ENCODE assay signal across 33 cellular contexts in the genomic region with DNA sequence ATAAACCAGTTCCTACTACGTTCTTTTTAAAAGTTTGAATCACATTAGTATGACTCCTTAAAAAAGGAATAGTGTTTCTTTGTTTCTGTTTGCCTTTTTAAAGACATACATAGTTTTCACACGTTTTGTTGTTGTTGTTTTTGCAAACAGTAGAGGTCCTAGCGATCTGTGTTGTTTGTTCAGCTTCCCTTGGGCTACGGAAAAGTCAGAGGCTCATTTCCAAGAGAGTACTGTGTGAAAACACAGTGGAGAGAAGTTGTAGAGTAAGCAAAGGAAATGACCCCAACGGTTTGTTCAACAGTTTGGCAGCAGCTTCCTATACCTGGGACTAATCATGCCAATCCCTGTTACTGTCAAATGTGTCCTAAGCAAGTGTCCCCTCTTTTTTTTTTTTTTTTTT.
"Had no signal": no experiment of that assay in that cellular context is flagged by ENCODE, and none has a peak within 500 bp of the region (broad histone marks: within the 10 kb centered on the region; RNA-seq: fewer than 3 reads in every experiment).

No MANE protein-coding gene starts in this region.

- H3K9me3 ChIP-seq: MG63, SJCRH30 had no signal

- DNase-seq: activated CD4-positive, alpha-beta T cell treated with anti-CD3 and anti-CD28 coated beads, Interleukin-2, amount 10 ng/mL, durations not matched to agents 24 days and 14 days; activated CD4-positive, alpha-beta T cell treated with anti-CD3 and anti-CD28 coated beads, Interleukin-2, amount 50 U/mL, for 4 hours; activated CD8-positive, alpha-beta T cell treated with anti-CD3 and anti-CD28 coated beads for 36 hours; activated effector memory CD4-positive, alpha-beta T cell treated with anti-CD3 and anti-CD28 coated beads, Interleukin-2, amount 50 U/mL, for 16 hours; activated naive CD4-positive, alpha-beta T cell; activated naive CD4-positive, alpha-beta T cell treated with anti-CD3 and anti-CD28 coated beads, Interleukin-2, amount 50 U/mL, for 16 hours; activated naive CD8-positive, alpha-beta T cell treated with anti-CD3 and anti-CD28 coated beads for 36 hours; activated T-cell treated with anti-CD3 and anti-CD28 coated beads, Interleukin-2, amount 50 U/mL, for 1 hour; activated T-cell treated with anti-CD3 and anti-CD28 coated beads, Interleukin-2, amount 50 U/mL, for 72 hours; amniotic stem cell; aorta; brain microvascular endothelial cell; Karpas-422; MG63; NCI-H1048; NCI-H1105 treated with DMSO at 0.1 percent for 48 hours; NCI-H1436; NCI-H1694; NCI-H1930; NCI-H2081 treated with DMSO at 0.1 percent for 48 hours; NCI-H226; NCI-H446 treated with DMSO at 0.1 percent for 48 hours; NCI-H524; NCI-H69; SHP77; SJCRH30; T1000; WERI-Rb-1 had no signal

- H3K4me1 ChIP-seq: SJCRH30 had no signal

- H3K27me3 ChIP-seq: brain microvascular endothelial cell, cardiac muscle cell, MG63, SJCRH30 had no signal

- H3K4me3 ChIP-seq: cardiac muscle cell, K562, MG63, SJCRH30, SK-N-MC had no signal

- ATAC-seq: activated CD8-positive, alpha-beta T cell treated with anti-CD3 and anti-CD28 coated beads for 36 hours; activated T-cell treated with anti-CD3 and anti-CD28 coated beads, Interleukin-2, amount 50 U/mL, for 72 hours; activated T-helper 17 cell treated with anti-CD3 and anti-CD28 coated beads, Interleukin-2, amount 50 U/mL, for 72 hours; K562; Panc1 had no signal

- H3K36me3 ChIP-seq: brain microvascular endothelial cell, cardiac muscle cell, MG63, SJCRH30, WERI-Rb-1 had no signal

- H3K27ac ChIP-seq: brain microvascular endothelial cell, cardiac muscle cell, SJCRH30, SK-N-MC, WERI-Rb-1 had no signal
